Comparison of ENCODE assay signal across 8 cellular contexts in the genomic region with DNA sequence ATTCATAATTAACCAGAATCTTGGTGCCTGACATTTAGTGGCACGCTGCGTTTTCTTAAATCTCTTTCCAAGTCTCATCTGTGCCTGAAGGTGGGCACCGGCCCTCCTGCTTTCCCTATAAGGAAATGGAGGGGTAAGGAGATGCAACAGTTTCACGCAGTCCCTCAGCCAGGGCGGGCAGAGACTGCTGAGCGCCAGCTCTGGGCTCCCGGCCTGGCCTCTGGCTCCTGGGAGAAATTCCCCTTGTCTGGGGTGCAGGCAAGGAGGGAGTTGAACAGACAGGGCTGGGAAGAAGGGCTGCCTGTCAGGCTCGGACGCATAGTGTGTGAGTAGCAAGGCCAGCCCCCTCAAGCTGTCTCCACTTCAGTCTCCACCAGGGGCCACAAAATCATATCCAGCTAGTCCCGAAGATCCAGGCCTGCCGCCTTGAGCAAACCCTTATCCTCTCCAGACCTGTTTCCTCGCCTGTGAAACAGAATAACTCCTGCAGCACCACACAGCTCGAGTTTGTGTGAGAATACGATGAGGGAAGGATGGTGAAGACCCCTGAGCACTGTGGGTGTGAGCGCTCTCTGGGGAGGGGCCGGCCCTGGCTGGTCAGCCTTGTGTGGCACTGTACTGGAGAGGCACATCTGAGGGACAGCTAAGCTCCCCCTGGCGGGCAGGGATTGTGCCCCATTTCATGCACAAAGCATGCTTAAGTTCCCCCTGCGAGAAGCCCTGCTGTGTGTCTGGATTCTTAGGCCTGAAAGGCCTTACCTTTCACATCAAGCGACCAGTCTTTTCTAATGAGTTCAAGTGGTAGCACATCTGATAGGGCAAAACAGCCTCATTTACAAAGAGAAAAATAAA. TPM values are rescaled to one million over a fixed set of nuclear protein-coding genes. Genes with fewer than 3 reads are reported as not detected.
DNase-seq lines count a peak whose midpoint lies in the region; ATAC-seq lines count a peak whose summit lies in the region.
"Had no signal": no experiment of that assay in that cellular context is flagged by ENCODE, and none has a peak within 500 bp of the region (broad histone marks: within the 10 kb centered on the region; RNA-seq: fewer than 3 reads in every experiment).

No MANE protein-coding gene starts in this region.

- no peak overlapping the region for H3K27ac Mint-ChIP-seq in T-cell
- H3K27ac Mint-ChIP-seq: activated T-cell treated with anti-CD3 and anti-CD28 coated beads, Interleukin-2, amount 50 U/mL, for 24 hours had no signal

- no peaks in the 10 kb centered on the region for H3K4me1 Mint-ChIP-seq in T-cell

- no peak overlapping the region for H3K4me3 Mint-ChIP-seq in T-cell
- H3K4me3 Mint-ChIP-seq: activated T-cell treated with anti-CD3 and anti-CD28 coated beads, Interleukin-2, amount 50 U/mL, for 24 hours had no signal

- no peaks in the 10 kb centered on the region for H3K27me3 Mint-ChIP-seq in T-cell
- H3K27me3 Mint-ChIP-seq: activated T-cell treated with anti-CD3 and anti-CD28 coated beads, Interleukin-2, amount 50 U/mL, for 24 hours had no signal

- DNase-seq in NCI-H524 (lab: John Stamatoyannopoulos, UW) (peak; percentile 76 to 78), dermis microvascular lymphatic vessel endothelial cell (ENCODE audit: low read depth in 2 of 2) (peak; percentile 36 to 56), renal cortical epithelial cell (ENCODE audit: low read depth) (peak; percentile 39), T-cell (no peak)
- DNase-seq: activated T-cell treated with anti-CD3 and anti-CD28 coated beads, Interleukin-2, amount 50 U/mL, for 24 hours had no signal

- H3K9me3 Mint-ChIP-seq in T-cell, result no peaks in the 10 kb centered on the region
- H3K9me3 Mint-ChIP-seq: activated T-cell treated with anti-CD3 and anti-CD28 coated beads, Interleukin-2, amount 50 U/mL, for 24 hours had no signal

- ATAC-seq in GM18867 (IDR thresholded peaks at IDR 0.05; ENCODE audit: unreplicated experiment) (peak; percentile 76), HG03108 (IDR thresholded peaks at IDR 0.05; ENCODE audit: unreplicated experiment) (no peak), T-cell (replicated peaks in 1 of 4) (no peak), GM19324 (IDR thresholded peaks at IDR 0.05; ENCODE audit: low FRiP score, unreplicated experiment) (no peak)

- no peaks in the 10 kb centered on the region for H3K36me3 Mint-ChIP-seq in T-cell

- CTCF ChIA-PET in T-cell (lab: Charles Lee), result no interaction called here

- POLR2A ChIA-PET in T-cell (lab: Charles Lee), result no interaction called here

RNA-seq across cellular contexts. Expression of gene SDC1, which starts 33.8 kb away (rescaled TPM):
- 2.6 and 16.3 TPM in 2 replicates for total RNA-seq in dermis microvascular lymphatic vessel endothelial cell
- 132 and 222 TPM in 2 replicates for total RNA-seq in renal cortical epithelial cell
- 1 to 10 TPM in 1 of 5 donors, under 1 TPM in 2, not detected in 2; 0.82 to 1.2 (median 0.99) TPM for total RNA-seq in T-cell

Comparison
In these comparisons a context has a peak if more than half of its experiments do, and no peak if none do; other contexts are left out.
1. DNase-seq: peak in NCI-H524 (2 of 2), dermis microvascular lymphatic vessel endothelial cell (2 of 2) and renal cortical epithelial cell (single experiment); none in T-cell (0 of 34).